In the genomic region with DNA sequence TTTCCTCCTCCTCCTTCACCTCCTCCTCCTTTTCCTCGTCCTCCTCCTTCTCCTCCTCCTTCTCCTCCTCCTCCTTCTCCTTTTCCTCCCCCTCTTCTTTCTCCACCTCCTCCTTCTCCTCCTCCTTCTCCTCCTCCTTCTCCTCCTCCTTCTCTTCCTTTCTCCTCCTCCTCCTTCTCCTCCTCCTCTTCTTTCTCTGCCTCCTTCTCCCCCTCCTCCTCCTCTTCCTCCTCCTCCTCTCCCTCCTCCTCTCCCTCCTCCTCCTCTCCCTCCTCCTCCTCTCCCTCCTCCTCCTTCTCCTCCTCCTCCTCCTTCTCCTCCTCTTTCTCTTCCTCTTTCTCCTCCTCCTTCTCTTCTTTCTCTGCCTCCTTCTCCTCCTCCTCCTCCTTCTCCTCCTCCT, we compare ENCODE assay signal across 31 cellular contexts. TPM values are rescaled to one million over a fixed set of nuclear protein-coding genes. Genes with fewer than 3 reads are reported as not detected.
"Had no signal": no experiment of that assay in that cellular context is flagged by ENCODE, and none has a peak within 500 bp of the region (broad histone marks: within the 10 kb centered on the region; RNA-seq: fewer than 3 reads in every experiment).

No MANE protein-coding gene starts in this region.

- H3K27ac ChIP-seq: colonic mucosa, coronary artery, dorsolateral prefrontal cortex, epithelial cell of prostate, esophagus muscularis mucosa, esophagus squamous epithelium, foreskin keratinocyte, gastrocnemius medialis, gastroesophageal sphincter, heart left ventricle, heart right ventricle, hepatocyte had no signal

- H3K9me3 ChIP-seq: colonic mucosa, esophagus muscularis mucosa, esophagus squamous epithelium, gastrocnemius medialis, gastroesophageal sphincter, heart left ventricle, heart right ventricle had no signal

- H3K36me3 ChIP-seq: colonic mucosa, esophagus muscularis mucosa, esophagus squamous epithelium, gastrocnemius medialis, gastroesophageal sphincter, heart left ventricle, heart right ventricle had no signal

- H3K79me2 ChIP-seq: hepatocyte had no signal

- ATAC-seq: effector memory CD8-positive, alpha-beta T cell; esophagus mucosa; foreskin keratinocyte; gastrocnemius medialis; gastroesophageal sphincter; heart left ventricle; heart right ventricle had no signal

- H3K4me2 ChIP-seq: hepatocyte had no signal

- H2AFZ ChIP-seq: hepatocyte had no signal

- DNase-seq: colonic mucosa; cortex of kidney; dermis blood vessel endothelial cell; dorsolateral prefrontal cortex; effector CD4-positive, alpha-beta T cell; effector CD8-positive, alpha-beta T cell; effector memory CD4-positive, alpha-beta T cell; effector memory CD8-positive, alpha-beta T cell; endodermal cell; erythroblast; esophagus squamous epithelium; foreskin fibroblast; foreskin keratinocyte; foreskin melanocyte; gastrocnemius medialis; glutamatergic neuron; head of caudate nucleus; heart left ventricle; heart right ventricle had no signal

- FAIRE-seq: colon, endometrium, endothelial cell of umbilical vein, frontal cortex had no signal

- H3K4me3 ChIP-seq: colonic mucosa, coronary artery, dorsolateral prefrontal cortex, esophagus muscularis mucosa, esophagus squamous epithelium, gastrocnemius medialis, gastroesophageal sphincter, heart left ventricle, heart right ventricle, hepatocyte had no signal

- H3K27me3 ChIP-seq: colonic mucosa, esophagus muscularis mucosa had no signal

- H3K4me1 ChIP-seq: colonic mucosa, esophagus muscularis mucosa, esophagus squamous epithelium, foreskin keratinocyte, gastrocnemius medialis, gastroesophageal sphincter, heart left ventricle, heart right ventricle had no signal

RNA-seq across cellular contexts. Expression of a gene that starts 13.6 kb away (rescaled TPM):
- total RNA-seq: epithelial cell of proximal tubule, fibroblast of villous mesenchyme, foreskin keratinocyte had no signal
- polyA plus RNA-seq: foreskin keratinocyte had no signal
